ENCODE assay signal across 2 cellular contexts in the genomic region with DNA sequence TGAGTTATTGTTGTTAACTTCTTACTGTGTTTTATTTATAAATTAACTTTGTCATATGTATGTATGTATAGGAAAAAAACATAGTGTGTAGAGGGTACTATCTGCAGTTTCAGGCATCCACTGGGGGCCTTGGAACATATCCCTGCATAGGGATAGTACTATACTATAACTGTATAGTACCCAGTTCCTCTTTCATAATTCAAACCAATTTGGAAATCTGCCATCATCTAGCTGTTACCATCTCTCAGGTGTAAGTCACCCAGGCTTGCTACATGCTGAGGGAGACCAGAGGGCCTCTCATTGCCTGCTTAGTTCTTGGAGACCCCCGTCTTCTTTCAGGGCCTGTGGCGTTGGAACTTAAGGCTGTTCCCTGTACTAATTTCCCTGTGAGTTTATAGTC.
TF ChIP-seq lines count a peak whose summit lies in the region.

No MANE protein-coding gene starts in this region.

TF ChIP-seq in H1, 55 proteins besides CTCF, POLR2A, EP300 and RAD21:
- TF ChIP-seq KDM1A (IDR thresholded peaks at IDR 0.05; ENCODE audit: borderline replicate concordance, low read length) = no peak
- TF ChIP-seq HDAC6 (IDR thresholded peaks at IDR 0.05; ENCODE audit: low read depth, low read length) = no peak
- no peak for TF ChIP-seq SAP30 (IDR thresholded peaks at IDR 0.05; ENCODE audit: insufficient read depth, insufficient replicate concordance, low read length)
- no peak for TF ChIP-seq BRCA1 (IDR thresholded peaks at IDR 0.05; ENCODE audit: low read depth, low read length)
- TF ChIP-seq TAF7 (optimal IDR thresholded peaks at IDR 0.05; ENCODE audit: borderline replicate concordance, low read depth, low read length) = no peak
- no peak for TF ChIP-seq SP2 (IDR thresholded peaks at IDR 0.05; ENCODE audit: low read length)
- no peak for TF ChIP-seq YY1 (IDR thresholded peaks at IDR 0.05; ENCODE audit: low read depth, low read length)
- no peak for TF ChIP-seq PHF8 (conservative IDR thresholded peaks at IDR 0.05; ENCODE audit: low read depth, low read length)
- TF ChIP-seq GABPA (IDR thresholded peaks at IDR 0.05; ENCODE audit: borderline replicate concordance, insufficient read depth, low read length) = no peak
- TF ChIP-seq, protein P1, sequence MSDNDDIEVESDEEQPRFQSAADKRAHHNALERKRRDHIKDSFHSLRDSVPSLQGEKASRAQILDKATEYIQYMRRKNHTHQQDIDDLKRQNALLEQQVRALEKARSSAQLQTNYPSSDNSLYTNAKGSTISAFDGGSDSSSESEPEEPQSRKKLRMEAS (IDR thresholded peaks at IDR 0.05) = no peak
- no peak for TF ChIP-seq NRF1 (IDR thresholded peaks at IDR 0.05; ENCODE audit: low read depth, low read length)
- no peak for TF ChIP-seq RBBP5 (IDR thresholded peaks at IDR 0.05; ENCODE audit: borderline replicate concordance, low read depth, low read length)
- no peak for TF ChIP-seq CREB1 (IDR thresholded peaks at IDR 0.05)
- TF ChIP-seq BACH1 (IDR thresholded peaks at IDR 0.05; ENCODE audit: low read length) = no peak
- no peak for TF ChIP-seq RFX5 (IDR thresholded peaks at IDR 0.05; ENCODE audit: borderline replicate concordance, low read depth, low read length)
- TF ChIP-seq TAF1 (IDR thresholded peaks at IDR 0.05; ENCODE audit: low read depth, low read length) = no peak
- no peak for TF ChIP-seq CHD7 (IDR thresholded peaks at IDR 0.05; ENCODE audit: insufficient replicate concordance, low read length)

TF ChIP-seq in HepG2, 621 proteins besides CTCF, POLR2A, EP300 and RAD21:
- no peak for TF ChIP-seq ZNF235 (CRISPR knock-in tag; IDR thresholded peaks at IDR 0.05; ENCODE audit: borderline replicate concordance)
- TF ChIP-seq ATRX (CRISPR knock-in tag; IDR thresholded peaks at IDR 0.05; ENCODE audit: borderline replicate concordance) = no peak
- TF ChIP-seq, protein P2, sequence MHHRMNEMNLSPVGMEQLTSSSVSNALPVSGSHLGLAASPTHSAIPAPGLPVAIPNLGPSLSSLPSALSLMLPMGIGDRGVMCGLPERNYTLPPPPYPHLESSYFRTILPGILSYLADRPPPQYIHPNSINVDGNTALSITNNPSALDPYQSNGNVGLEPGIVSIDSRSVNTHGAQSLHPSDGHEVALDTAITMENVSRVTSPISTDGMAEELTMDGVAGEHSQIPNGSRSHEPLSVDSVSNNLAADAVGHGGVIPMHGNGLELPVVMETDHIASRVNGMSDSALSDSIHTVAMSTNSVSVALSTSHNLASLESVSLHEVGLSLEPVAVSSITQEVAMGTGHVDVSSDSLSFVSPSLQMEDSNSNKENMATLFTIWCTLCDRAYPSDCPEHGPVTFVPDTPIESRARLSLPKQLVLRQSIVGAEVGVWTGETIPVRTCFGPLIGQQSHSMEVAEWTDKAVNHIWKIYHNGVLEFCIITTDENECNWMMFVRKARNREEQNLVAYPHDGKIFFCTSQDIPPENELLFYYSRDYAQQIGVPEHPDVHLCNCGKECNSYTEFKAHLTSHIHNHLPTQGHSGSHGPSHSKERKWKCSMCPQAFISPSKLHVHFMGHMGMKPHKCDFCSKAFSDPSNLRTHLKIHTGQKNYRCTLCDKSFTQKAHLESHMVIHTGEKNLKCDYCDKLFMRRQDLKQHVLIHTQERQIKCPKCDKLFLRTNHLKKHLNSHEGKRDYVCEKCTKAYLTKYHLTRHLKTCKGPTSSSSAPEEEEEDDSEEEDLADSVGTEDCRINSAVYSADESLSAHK (CRISPR knock-in tag; IDR thresholded peaks at IDR 0.05; ENCODE audit: borderline replicate concordance) = no peak
- TF ChIP-seq NFKB2 (CRISPR knock-in tag; IDR thresholded peaks at IDR 0.05; ENCODE audit: borderline replicate concordance) = no peak
- no peak for TF ChIP-seq PCBP1 (IDR thresholded peaks at IDR 0.05; ENCODE audit: borderline replicate concordance, low read depth, low read length)
- no peak for TF ChIP-seq TCF7 (IDR thresholded peaks at IDR 0.05; ENCODE audit: low read depth)
- TF ChIP-seq MEIS2 (CRISPR knock-in tag; IDR thresholded peaks at IDR 0.05) = no peak
- TF ChIP-seq HNRNPL (IDR thresholded peaks at IDR 0.05; ENCODE audit: low read depth, low read length) = no peak
- TF ChIP-seq ZNF3 (CRISPR knock-in tag; IDR thresholded peaks at IDR 0.05) = no peak
- no peak for TF ChIP-seq ZNF230 (CRISPR knock-in tag; IDR thresholded peaks at IDR 0.05)
